ENCODE assay signal across 29 cellular contexts in genomic region chr16:73560497-73560896, GRCh38.
"Had no signal": no experiment of that assay in that cellular context is flagged by ENCODE, and none has a peak within 500 bp of the region (broad histone marks: within the 10 kb centered on the region; RNA-seq: fewer than 3 reads in every experiment).

No MANE protein-coding gene starts in this region.

- H3K36me3 ChIP-seq: breast epithelium, WERI-Rb-1 had no signal

- H2AFZ ChIP-seq: PC-9 had no signal

- H3K9me3 ChIP-seq: body of pancreas, breast epithelium had no signal

- H3K27me3 Mint-ChIP-seq: activated CD4-positive, alpha-beta T cell treated with anti-CD3 and anti-CD28 coated beads, Interleukin-2, amount 10 ng/mL, durations not matched to agents 24 days and 14 days; activated naive CD4-positive, alpha-beta T cell treated with anti-CD3 and anti-CD28 coated beads, Interleukin-2, amount 50 U/mL, for 24 hours; activated naive CD8-positive, alpha-beta T cell treated with anti-CD3 and anti-CD28 coated beads, Interleukin-2, amount 10 ng/mL, durations not matched to agents 7 days and 5 days had no signal

- H3K4me1 Mint-ChIP-seq: activated CD4-positive, alpha-beta T cell treated with anti-CD3 and anti-CD28 coated beads, Interleukin-2, amount 10 ng/mL, durations not matched to agents 24 days and 14 days; activated naive CD4-positive, alpha-beta T cell treated with anti-CD3 and anti-CD28 coated beads, Interleukin-2, amount 50 U/mL, for 24 hours; activated naive CD8-positive, alpha-beta T cell treated with anti-CD3 and anti-CD28 coated beads, Interleukin-2, amount 10 ng/mL, durations not matched to agents 7 days and 5 days had no signal

- ATAC-seq: activated CD8-positive, alpha-beta T cell treated with anti-CD3 and anti-CD28 coated beads, Interleukin-2, amount 10 ng/mL, durations not matched to agents 7 days and 5 days; body of pancreas had no signal

- H3K4me3 ChIP-seq: body of pancreas, breast epithelium, PC-9 had no signal

- H3K36me3 Mint-ChIP-seq: activated naive CD4-positive, alpha-beta T cell treated with anti-CD3 and anti-CD28 coated beads, Interleukin-2, amount 50 U/mL, for 24 hours; activated naive CD8-positive, alpha-beta T cell treated with anti-CD3 and anti-CD28 coated beads, Interleukin-2, amount 10 ng/mL, durations not matched to agents 7 days and 5 days had no signal

- H3K9me3 Mint-ChIP-seq: activated CD4-positive, alpha-beta T cell treated with anti-CD3 and anti-CD28 coated beads, Interleukin-2, amount 10 ng/mL, durations not matched to agents 24 days and 14 days; activated naive CD4-positive, alpha-beta T cell treated with anti-CD3 and anti-CD28 coated beads, Interleukin-2, amount 50 U/mL, for 24 hours had no signal

- H3K27me3 ChIP-seq: body of pancreas, breast epithelium had no signal

- FAIRE-seq: astrocyte had no signal

- H3K4me2 ChIP-seq: PC-9 had no signal

- DNase-seq: activated CD4-positive, alpha-beta T cell treated with anti-CD3 and anti-CD28 coated beads, Interleukin-2, amount 10 ng/mL, durations not matched to agents 24 days and 14 days; activated CD4-positive, alpha-beta T cell treated with anti-CD3 and anti-CD28 coated beads, Interleukin-2, amount 50 U/mL, for 4 hours; activated CD4-positive, CD25-positive, alpha-beta regulatory T cell; activated CD8-positive, alpha-beta T cell treated with anti-CD3 and anti-CD28 coated beads, Interleukin-2, amount 10 ng/mL, durations not matched to agents 7 days and 5 days; activated gamma-delta T cell; activated naive CD4-positive, alpha-beta T cell treated with Interleukin-2 at 50 U/mL for 16 hours; activated naive CD8-positive, alpha-beta T cell treated with anti-CD3 and anti-CD28 coated beads, Interleukin-2, amount 10 ng/mL, durations not matched to agents 7 days and 5 days; activated T-cell treated with anti-CD3 and anti-CD28 coated beads, Interleukin-2, amount 50 U/mL, for 24 hours; body of pancreas; Karpas-422; KBM-7; NCI-H1092; NCI-H1436 treated with DMSO at 0.1 percent for 48 hours; NCI-H1694 treated with DMSO at 0.1 percent for 48 hours; NCI-H2029; NCI-H2107; NCI-H226; NCI-H446 treated with DMSO at 0.1 percent for 48 hours; PC-9; Right ventricle myocardium superior; SW 1271; T-helper 1 cell; T-helper 2 cell; T-helper 9 cell; WERI-Rb-1 had no signal

- H3K4me3 Mint-ChIP-seq: activated CD4-positive, alpha-beta T cell treated with anti-CD3 and anti-CD28 coated beads, Interleukin-2, amount 10 ng/mL, durations not matched to agents 24 days and 14 days; activated CD8-positive, alpha-beta T cell treated with anti-CD3 and anti-CD28 coated beads, Interleukin-2, amount 10 ng/mL, durations not matched to agents 7 days and 5 days; activated naive CD4-positive, alpha-beta T cell treated with anti-CD3 and anti-CD28 coated beads, Interleukin-2, amount 50 U/mL, for 24 hours; activated naive CD8-positive, alpha-beta T cell treated with anti-CD3 and anti-CD28 coated beads, Interleukin-2, amount 10 ng/mL, durations not matched to agents 7 days and 5 days; activated T-cell treated with anti-CD3 and anti-CD28 coated beads, Interleukin-2, amount 50 U/mL, for 24 hours had no signal

- H3K27ac ChIP-seq: body of pancreas, breast epithelium, PC-9, WERI-Rb-1 had no signal

- H3K4me1 ChIP-seq: body of pancreas, breast epithelium had no signal

- H3K27ac Mint-ChIP-seq: activated CD4-positive, alpha-beta T cell treated with anti-CD3 and anti-CD28 coated beads, Interleukin-2, amount 10 ng/mL, durations not matched to agents 24 days and 14 days; activated CD8-positive, alpha-beta T cell treated with anti-CD3 and anti-CD28 coated beads, Interleukin-2, amount 10 ng/mL, durations not matched to agents 7 days and 5 days; activated naive CD4-positive, alpha-beta T cell treated with anti-CD3 and anti-CD28 coated beads, Interleukin-2, amount 50 U/mL, for 24 hours; activated naive CD8-positive, alpha-beta T cell treated with anti-CD3 and anti-CD28 coated beads, Interleukin-2, amount 10 ng/mL, durations not matched to agents 7 days and 5 days; activated T-cell treated with anti-CD3 and anti-CD28 coated beads, Interleukin-2, amount 50 U/mL, for 24 hours; activated T-helper 2 cell treated with anti-CD3 and anti-CD28 coated beads, Interferon-gamma antibody, Interleukin-2, Interleukin-4, amounts not matched to agents 10 μg/mL and 5 μg/mL and 100 μg/mL, durations not matched to agents 14 hours and 24 hours and 36 hours had no signal
